In genomic region chr14:38904959-38905358, GRCh38 we compare ENCODE assay signal across 29 cellular contexts.
"Had no signal": no experiment of that assay in that cellular context is flagged by ENCODE, and none has a peak within 500 bp of the region (broad histone marks: within the 10 kb centered on the region; RNA-seq: fewer than 3 reads in every experiment).

No MANE protein-coding gene starts in this region.

- H3K27ac Mint-ChIP-seq: naive thymus-derived CD4-positive, alpha-beta T cell; natural killer cell; nephron progenitor cell; progenitor cell of endocrine pancreas; stimulated activated effector memory CD8-positive, alpha-beta T cell treated with anti-CD3 and anti-CD28 coated beads, Interleukin-12 subunit alpha, Interleukin-12 subunit beta, amount 100 ng/mL, for 72 hours; stimulated activated naive B cell treated with anti-CD40 and anti-IgM and Interleukin-4, amounts not matched to agents 10 μg/mL and 1 μg/mL and 100 μg/mL, for 72 hours; stimulated activated naive CD8-positive, alpha-beta T cell treated with anti-CD3 and anti-CD28 coated beads, Interleukin-15, Interleukin-2, amounts not matched to agents 100 ng/mL and 50 ng/mL, for 24 hours had no signal

- H3K79me2 ChIP-seq: parathyroid adenoma had no signal

- H3K4me3 ChIP-seq: ovary, psoas muscle, right lobe of liver, sigmoid colon, stomach, thoracic aorta, thyroid gland, tibial nerve, upper lobe of left lung had no signal

- H3K36me3 Mint-ChIP-seq: naive thymus-derived CD4-positive, alpha-beta T cell; natural killer cell; stimulated activated effector memory CD8-positive, alpha-beta T cell treated with anti-CD3 and anti-CD28 coated beads, Interleukin-12 subunit alpha, Interleukin-12 subunit beta, amount 100 ng/mL, for 72 hours; stimulated activated naive B cell treated with anti-CD40 and anti-IgM and Interleukin-4, amounts not matched to agents 10 μg/mL and 1 μg/mL and 100 μg/mL, for 72 hours had no signal

- H3K36me3 ChIP-seq: neutrophil, ovary, right lobe of liver, sigmoid colon, stomach, thoracic aorta, thyroid gland, tibial nerve, upper lobe of left lung had no signal

- H3K4me1 Mint-ChIP-seq: naive thymus-derived CD4-positive, alpha-beta T cell; natural killer cell; nephron progenitor cell; neural crest cell; stimulated activated effector memory CD8-positive, alpha-beta T cell treated with anti-CD3 and anti-CD28 coated beads, Interleukin-12 subunit alpha, Interleukin-12 subunit beta, amount 100 ng/mL, for 72 hours; stimulated activated naive B cell treated with anti-CD40 and anti-IgM and Interleukin-4, amounts not matched to agents 10 μg/mL and 1 μg/mL and 100 μg/mL, for 72 hours had no signal

- H3K9me3 ChIP-seq: neutrophil, ovary, psoas muscle, right lobe of liver, sigmoid colon, stomach, thoracic aorta, thyroid gland, tibial nerve, upper lobe of left lung had no signal

- H3K9ac ChIP-seq: parathyroid adenoma had no signal

- H3K4me1 ChIP-seq: parathyroid adenoma, psoas muscle, right lobe of liver, sigmoid colon, stomach, thyroid gland, tibial nerve, upper lobe of left lung had no signal

- H3K4me3 Mint-ChIP-seq: naive thymus-derived CD4-positive, alpha-beta T cell; natural killer cell; nephron progenitor cell; neural crest cell; stimulated activated effector memory CD8-positive, alpha-beta T cell treated with anti-CD3 and anti-CD28 coated beads, Interleukin-12 subunit alpha, Interleukin-12 subunit beta, amount 100 ng/mL, for 72 hours; stimulated activated naive B cell treated with anti-CD40 and anti-IgM and Interleukin-4, amounts not matched to agents 10 μg/mL and 1 μg/mL and 100 μg/mL, for 72 hours; stimulated activated naive CD8-positive, alpha-beta T cell treated with anti-CD3 and anti-CD28 coated beads, Interleukin-15, Interleukin-2, amounts not matched to agents 100 ng/mL and 50 ng/mL, for 24 hours had no signal

- DNase-seq: naive thymus-derived CD4-positive, alpha-beta T cell; natural killer cell; nephron progenitor cell; occipital lobe; ovary; posterior cingulate gyrus; psoas muscle; right cardiac atrium; right lobe of liver; sigmoid colon; small intestine; stimulated activated CD4-positive, alpha-beta T cell treated with anti-CD3 and anti-CD28 coated beads, Interleukin-15, amount 100 ng/mL, for 24 hours; stimulated activated CD4-positive, alpha-beta T cell treated with anti-CD3 and anti-CD28 coated beads, Interleukin-2, amount 100 ng/mL, for 24 hours; stimulated activated CD4-positive, alpha-beta T cell treated with anti-CD3 and anti-CD28 coated beads, Interleukin-2, amount 100 ng/mL, for 48 hours; stimulated activated CD4-positive, alpha-beta T cell treated with anti-CD3 and anti-CD28 coated beads, Interleukin-4, amount 100 ng/mL, for 24 hours; stimulated activated naive B cell treated with anti-CD40 and anti-IgM and Interleukin-4, amounts not matched to agents 10 μg/mL and 1 μg/mL and 100 μg/mL, for 72 hours; stimulated activated naive CD4-positive, alpha-beta T cell treated with Interleukin-2 at 50 U/mL for 16 hours; stomach; thyroid gland; trophoblast cell; upper lobe of left lung had no signal

- ATAC-seq: naive thymus-derived CD4-positive, alpha-beta T cell; natural killer cell; psoas muscle; right cardiac atrium; right lobe of liver; stimulated activated effector memory CD8-positive, alpha-beta T cell treated with anti-CD3 and anti-CD28 coated beads, Interleukin-12 subunit alpha, Interleukin-12 subunit beta, amount 100 ng/mL, for 72 hours; stimulated activated naive B cell treated with anti-CD40 and anti-IgM and Interleukin-4, amounts not matched to agents 10 μg/mL and 1 μg/mL and 100 μg/mL, for 72 hours had no signal

- H3K27me3 Mint-ChIP-seq: progenitor cell of endocrine pancreas had no signal

- H3K27me3 ChIP-seq: ovary, right lobe of liver, sigmoid colon, stomach, thyroid gland, tibial nerve, upper lobe of left lung had no signal

- H3K27ac ChIP-seq: neutrophil, ovary, parathyroid adenoma, psoas muscle, right lobe of liver, sigmoid colon, stomach, thoracic aorta, thyroid gland, tibial nerve, upper lobe of left lung had no signal

- H3K9me3 Mint-ChIP-seq: naive thymus-derived CD4-positive, alpha-beta T cell; nephron progenitor cell; neural crest cell; stimulated activated effector memory CD8-positive, alpha-beta T cell treated with anti-CD3 and anti-CD28 coated beads, Interleukin-12 subunit alpha, Interleukin-12 subunit beta, amount 100 ng/mL, for 72 hours; stimulated activated naive B cell treated with anti-CD40 and anti-IgM and Interleukin-4, amounts not matched to agents 10 μg/mL and 1 μg/mL and 100 μg/mL, for 72 hours had no signal
